In genomic region chr10:6025683-6026225, GRCh38 we compare ENCODE assay signal across 23 cellular contexts. TPM values are rescaled to one million over a fixed set of nuclear protein-coding genes. Genes with fewer than 3 reads are reported as not detected.
DNase-seq lines count a peak whose midpoint lies in the region; ATAC-seq and TF ChIP-seq lines count a peak whose summit lies in the region.
"Had no signal": no experiment of that assay in that cellular context is flagged by ENCODE, and none has a peak within 500 bp of the region (broad histone marks: within the 10 kb centered on the region; RNA-seq: fewer than 3 reads in every experiment).

No MANE protein-coding gene starts in this region.

- no peak overlapping the region for H3K4me3 Mint-ChIP-seq in activated CD8-positive, alpha-beta T cell treated with anti-CD3 and anti-CD28 coated beads, Interleukin-2, amount 10 ng/mL, durations not matched to agents 7 days and 5 days
- no peak overlapping the region for H3K4me3 Mint-ChIP-seq in activated CD8-positive, alpha-beta T cell treated with anti-CD3 and anti-CD28 coated beads for 36 hours
- H3K4me3 Mint-ChIP-seq in natural killer cell treated with Interleukin-12 subunit alpha and Interleukin-12 subunit beta and Interleukin-15 and Interleukin-18, amount 100 ng/mL, for 72 hours: no peak overlapping the region
- no peak overlapping the region for H3K4me3 Mint-ChIP-seq in natural killer cell
- no peak overlapping the region for H3K4me3 Mint-ChIP-seq in type B pancreatic cell
- H3K4me3 Mint-ChIP-seq: CD4-positive, alpha-beta T cell; HFFc6; IgD-negative memory B cell had no signal

- intact Hi-C loops in activated CD8-positive, alpha-beta T cell treated with anti-CD3 and anti-CD28 coated beads for 36 hours (cut with micrococcal nuclease): no loop called here
- intact Hi-C loops in natural killer cell (cut with micrococcal nuclease): no loop called here

- peak overlapping the region; percentile 1 for H3K27ac Mint-ChIP-seq in activated CD8-positive, alpha-beta T cell treated with anti-CD3 and anti-CD28 coated beads, Interleukin-2, amount 10 ng/mL, durations not matched to agents 7 days and 5 days
- no peak overlapping the region for H3K27ac Mint-ChIP-seq in activated CD8-positive, alpha-beta T cell treated with anti-CD3 and anti-CD28 coated beads for 36 hours
- H3K27ac Mint-ChIP-seq in natural killer cell treated with Interleukin-12 subunit alpha and Interleukin-12 subunit beta and Interleukin-15 and Interleukin-18, amount 100 ng/mL, for 72 hours: peak overlapping the region; percentile 14 to 80
- H3K27ac Mint-ChIP-seq in natural killer cell: no peak overlapping the region
- H3K27ac Mint-ChIP-seq in type B pancreatic cell: no peak overlapping the region
- H3K27ac Mint-ChIP-seq: CD4-positive, alpha-beta T cell; HFFc6; IgD-negative memory B cell had no signal

- peaks cover 28% of the 10 kb centered on the region for H3K4me1 Mint-ChIP-seq in activated CD8-positive, alpha-beta T cell treated with anti-CD3 and anti-CD28 coated beads, Interleukin-2, amount 10 ng/mL, durations not matched to agents 7 days and 5 days (ENCODE audit: low read depth)
- H3K4me1 Mint-ChIP-seq in activated CD8-positive, alpha-beta T cell treated with anti-CD3 and anti-CD28 coated beads for 36 hours (ENCODE audit: low read depth): peaks cover 56% of the 10 kb centered on the region
- H3K4me1 Mint-ChIP-seq in natural killer cell treated with Interleukin-12 subunit alpha and Interleukin-12 subunit beta and Interleukin-15 and Interleukin-18, amount 100 ng/mL, for 72 hours (ENCODE audit: low read depth in 2 of 2): peaks cover 32 to 65% of the 10 kb centered on the region in 2 donors
- no peaks in the 10 kb centered on the region for H3K4me1 Mint-ChIP-seq in natural killer cell
- H3K4me1 Mint-ChIP-seq in type B pancreatic cell (ENCODE audit: unreplicated experiment): no peaks in the 10 kb centered on the region

- POLR2A ChIA-PET in activated CD8-positive, alpha-beta T cell treated with anti-CD3 and anti-CD28 coated beads, Interleukin-2, amount 10 ng/mL, durations not matched to agents 7 days and 5 days (lab: Charles Lee): no interaction called here
- POLR2A ChIA-PET in activated CD8-positive, alpha-beta T cell treated with anti-CD3 and anti-CD28 coated beads for 36 hours (lab: Charles Lee): interaction anchor here (0.6 to 1.8 kb wide), 3 partner anchors 9 to 22 kb away, joined by 3 to 6 read pairs (median 5); no protein-coding TSS in a partner anchor

- CTCF ChIA-PET in activated CD8-positive, alpha-beta T cell treated with anti-CD3 and anti-CD28 coated beads, Interleukin-2, amount 10 ng/mL, durations not matched to agents 7 days and 5 days (lab: Charles Lee): interaction anchor here (0.9 to 1.6 kb wide), 4 partner anchors 12 to 24 kb away, joined by 3 to 4 read pairs (median 4); no protein-coding TSS in a partner anchor
- CTCF ChIA-PET in activated CD8-positive, alpha-beta T cell treated with anti-CD3 and anti-CD28 coated beads for 36 hours (lab: Charles Lee): interaction anchor here (0.7 kb wide), 1 partner anchor 58 kb away, joined by 3 read pairs; no protein-coding TSS in a partner anchor

- DNase-seq in activated CD8-positive, alpha-beta T cell treated with anti-CD3 and anti-CD28 coated beads, Interleukin-2, amount 10 ng/mL, durations not matched to agents 7 days and 5 days: no peak
- no peak for DNase-seq in activated CD8-positive, alpha-beta T cell treated with anti-CD3 and anti-CD28 coated beads for 36 hours
- no peak for DNase-seq in natural killer cell treated with Interleukin-12 subunit alpha and Interleukin-12 subunit beta and Interleukin-15 and Interleukin-18, amount 100 ng/mL, for 72 hours (ENCODE audit: low spot score)
- no peak for DNase-seq in natural killer cell
- DNase-seq in ecto neural progenitor cell (ENCODE audit: low spot score): peak; percentile 23
- no peak for DNase-seq in ureter (ENCODE audit: low spot score)
- DNase-seq in type B pancreatic cell (ENCODE audit: extremely low spot score, unreplicated experiment): no peak
- DNase-seq: CD4-positive, alpha-beta T cell; COR-L47; DMS79; H7; HFFc6; Karpas-422; NCI-H1694; NCI-H2081 treated with DMSO at 0.1 percent for 48 hours; NCI-H2171 treated with DMSO at 0.1 percent for 48 hours; NCI-H524 treated with DMSO at 0.1 percent for 48 hours; NCI-H82; Peyer's patch had no signal

- H3K9me3 Mint-ChIP-seq in activated CD8-positive, alpha-beta T cell treated with anti-CD3 and anti-CD28 coated beads, Interleukin-2, amount 10 ng/mL, durations not matched to agents 7 days and 5 days (ENCODE audit: insufficient read depth): peaks cover 10% of the 10 kb centered on the region
- no peaks in the 10 kb centered on the region for H3K9me3 Mint-ChIP-seq in activated CD8-positive, alpha-beta T cell treated with anti-CD3 and anti-CD28 coated beads for 36 hours
- H3K9me3 Mint-ChIP-seq in natural killer cell treated with Interleukin-12 subunit alpha and Interleukin-12 subunit beta and Interleukin-15 and Interleukin-18, amount 100 ng/mL, for 72 hours: no peaks in the 10 kb centered on the region
- peaks cover 2 to 3% of the 10 kb centered on the region in 2 donors for H3K9me3 Mint-ChIP-seq in natural killer cell
- peaks cover 2% of the 10 kb centered on the region for H3K9me3 Mint-ChIP-seq in type B pancreatic cell
- H3K9me3 Mint-ChIP-seq: CD4-positive, alpha-beta T cell had no signal

- H3K27me3 Mint-ChIP-seq in activated CD8-positive, alpha-beta T cell treated with anti-CD3 and anti-CD28 coated beads, Interleukin-2, amount 10 ng/mL, durations not matched to agents 7 days and 5 days (ENCODE audit: low read depth): no peaks in the 10 kb centered on the region
- no peaks in the 10 kb centered on the region for H3K27me3 Mint-ChIP-seq in activated CD8-positive, alpha-beta T cell treated with anti-CD3 and anti-CD28 coated beads for 36 hours
- no peaks in the 10 kb centered on the region for H3K27me3 Mint-ChIP-seq in natural killer cell treated with Interleukin-12 subunit alpha and Interleukin-12 subunit beta and Interleukin-15 and Interleukin-18, amount 100 ng/mL, for 72 hours
- H3K27me3 Mint-ChIP-seq in natural killer cell (ENCODE audit: low read depth in 2 of 2): peaks cover 3 to 24% of the 10 kb centered on the region in 2 donors
- H3K27me3 Mint-ChIP-seq in type B pancreatic cell: peaks cover 22% of the 10 kb centered on the region
- H3K27me3 Mint-ChIP-seq: CD4-positive, alpha-beta T cell; IgD-negative memory B cell had no signal

- TF ChIP-seq CTCF in activated CD8-positive, alpha-beta T cell treated with anti-CD3 and anti-CD28 coated beads for 36 hours (IDR thresholded peaks at IDR 0.05): no peak
- TF ChIP-seq CTCF in natural killer cell (IDR thresholded peaks at IDR 0.05): no peak
- no peak for TF ChIP-seq CTCF in type B pancreatic cell (conservative IDR thresholded peaks at IDR 0.05)

- H3K36me3 Mint-ChIP-seq in activated CD8-positive, alpha-beta T cell treated with anti-CD3 and anti-CD28 coated beads, Interleukin-2, amount 10 ng/mL, durations not matched to agents 7 days and 5 days (ENCODE audit: low read depth): peaks cover 83% of the 10 kb centered on the region
- peaks cover 91% of the 10 kb centered on the region for H3K36me3 Mint-ChIP-seq in activated CD8-positive, alpha-beta T cell treated with anti-CD3 and anti-CD28 coated beads for 36 hours (ENCODE audit: low read depth)
- H3K36me3 Mint-ChIP-seq in natural killer cell treated with Interleukin-12 subunit alpha and Interleukin-12 subunit beta and Interleukin-15 and Interleukin-18, amount 100 ng/mL, for 72 hours: peaks cover 60% of the 10 kb centered on the region
- H3K36me3 Mint-ChIP-seq in natural killer cell (peaks cover 11% of the 10 kb centered on the region), type B pancreatic cell (no peaks in the 10 kb centered on the region)

- no peak for ATAC-seq in activated CD8-positive, alpha-beta T cell treated with anti-CD3 and anti-CD28 coated beads, Interleukin-2, amount 10 ng/mL, durations not matched to agents 7 days and 5 days
- no peak for ATAC-seq in activated CD8-positive, alpha-beta T cell treated with anti-CD3 and anti-CD28 coated beads for 36 hours
- ATAC-seq in natural killer cell treated with Interleukin-12 subunit alpha and Interleukin-12 subunit beta and Interleukin-15 and Interleukin-18, amount 100 ng/mL, for 72 hours: no peak
- ATAC-seq in natural killer cell: no peak
- no peak for ATAC-seq in GM19463 (IDR thresholded peaks at IDR 0.05; ENCODE audit: unreplicated experiment)
- ATAC-seq: A549 had no signal

RNA-seq across cellular contexts. Expression of gene IL2RA, which starts 36.4 kb away (rescaled TPM):
- 100 to 1,000 TPM; 174 to 177 TPM for total RNA-seq in activated CD8-positive, alpha-beta T cell treated with anti-CD3 and anti-CD28 coated beads, Interleukin-2, amount 10 ng/mL, durations not matched to agents 7 days and 5 days
- total RNA-seq in activated CD8-positive, alpha-beta T cell treated with anti-CD3 and anti-CD28 coated beads for 36 hours: 100 to 1,000 TPM; 868 to 874 TPM
- 1,000 to 10,000 TPM; 1,064 to 1,187 TPM for total RNA-seq in natural killer cell treated with Interleukin-12 subunit alpha and Interleukin-12 subunit beta and Interleukin-15 and Interleukin-18, amount 100 ng/mL, for 72 hours
- total RNA-seq in natural killer cell (10 to 100 TPM in 1 of 3 donors, 1 to 10 TPM in 2; 3.4 to 11.2 (median 3.7) TPM), ureter (2.2 TPM), type B pancreatic cell (ENCODE audit: low replicate concordance) (not detected in 2 replicates)
- total RNA-seq: H7, HFFc6, M059J had no signal

RNA-seq across cellular contexts. Expression of gene IL15RA, which starts 48.4 kb away (rescaled TPM):
- 10 to 100 TPM; 17.2 to 18.1 TPM for total RNA-seq in activated CD8-positive, alpha-beta T cell treated with anti-CD3 and anti-CD28 coated beads, Interleukin-2, amount 10 ng/mL, durations not matched to agents 7 days and 5 days
- 10 to 100 TPM; 23.5 to 25.1 TPM for total RNA-seq in activated CD8-positive, alpha-beta T cell treated with anti-CD3 and anti-CD28 coated beads for 36 hours
- 100 to 1,000 TPM in 1 of 2 donors, 10 to 100 TPM in 1; 56.7 to 125 TPM for total RNA-seq in natural killer cell treated with Interleukin-12 subunit alpha and Interleukin-12 subunit beta and Interleukin-15 and Interleukin-18, amount 100 ng/mL, for 72 hours
- total RNA-seq in natural killer cell: 10 to 100 TPM; 10.7 to 11.8 (median 11.3) TPM
- total RNA-seq in ureter: 13.5 TPM
- 1.4 and 3.7 TPM in 2 replicates for total RNA-seq in type B pancreatic cell (ENCODE audit: low replicate concordance)

Comparison
In these comparisons a context has a peak if more than half of its experiments do, and no peak if none do; other contexts are left out.
1. H3K27ac Mint-ChIP-seq: peak in activated CD8-positive, alpha-beta T cell treated with anti-CD3 and anti-CD28 coated beads, Interleukin-2, amount 10 ng/mL, durations not matched to agents 7 days and 5 days (single experiment) and natural killer cell treated with Interleukin-12 subunit alpha and Interleukin-12 subunit beta and Interleukin-15 and Interleukin-18, amount 100 ng/mL, for 72 hours (2 of 2); none in activated CD8-positive, alpha-beta T cell treated with anti-CD3 and anti-CD28 coated beads for 36 hours (single experiment), natural killer cell (0 of 2) and type B pancreatic cell (single experiment).
2. RNA of gene IL2RA, which starts 36.4 kb away (total RNA-seq): 1,064 to 1,187 TPM in natural killer cell treated with Interleukin-12 subunit alpha and Interleukin-12 subunit beta and Interleukin-15 and Interleukin-18, amount 100 ng/mL, for 72 hours, 868 to 874 TPM in activated CD8-positive, alpha-beta T cell treated with anti-CD3 and anti-CD28 coated beads for 36 hours and 174 to 177 TPM in activated CD8-positive, alpha-beta T cell treated with anti-CD3 and anti-CD28 coated beads, Interleukin-2, amount 10 ng/mL, durations not matched to agents 7 days and 5 days; 3.4 to 11.2 TPM in natural killer cell, 2.2 TPM in ureter (single experiment) and not detected in type B pancreatic cell; every median in the first group is over 10 times any median in the second.